ENCODE assay signal across 12 cellular contexts in genomic region chr2:238159676-238160205, GRCh38. TPM values are rescaled to one million over a fixed set of nuclear protein-coding genes. Genes with fewer than 3 reads are reported as not detected.
DNase-seq lines count a peak whose midpoint lies in the region; ATAC-seq, FAIRE-seq and TF ChIP-seq lines count a peak whose summit lies in the region.
"Had no signal": no experiment of that assay in that cellular context is flagged by ENCODE, and none has a peak within 500 bp of the region (broad histone marks: within the 10 kb centered on the region; RNA-seq: fewer than 3 reads in every experiment).

No MANE protein-coding gene starts in this region.

- no peak for TF ChIP-seq CTCF in A549 (IDR thresholded peaks at IDR 0.05)
- TF ChIP-seq CTCF in WTC11 (IDR thresholded peaks at IDR 0.05) = no peak

- peaks cover 11% of the 10 kb centered on the region for H3K4me1 Mint-ChIP-seq in WTC11

- H3K4me1 ChIP-seq in A549 = peaks cover 15% of the 10 kb centered on the region; the same call in 2 of the 3 replicates

- TF ChIP-seq POLR2A in A549 (IDR thresholded peaks at IDR 0.05; ENCODE audit: low read length) = no peak

- peak overlapping the region; percentile 71 for H3K4me3 Mint-ChIP-seq in WTC11

- peak overlapping the region; percentile 59 for H3K4me3 ChIP-seq in A549
- H3K4me3 ChIP-seq in H7 (ENCODE audit: insufficient read depth, low read depth, low read length) = no peak overlapping the region
- peak overlapping the region; percentile 20; the same call in 1 of the 2 replicates for H3K4me3 ChIP-seq in iPS-18c (ENCODE audit: insufficient read depth, low read depth, low read length)

- H3K27me3 ChIP-seq in H7 (ENCODE audit: control insufficient read depth, insufficient read depth, low read length) = peaks cover 34% of the 10 kb centered on the region
- H3K27me3 ChIP-seq: thyroid gland had no signal

- H3K27me3 Mint-ChIP-seq in WTC11 (ENCODE audit: low read depth) = peaks cover 49% of the 10 kb centered on the region

- WGBS in A549 (ENCODE audit: missing lambda C conversion rate) = 73% methylated on average over 9 of the region's 10 CpGs

- CTCF ChIA-PET in A549 (lab: Yijun Ruan, JAX) = interaction anchor here (0.8 to 3.2 kb wide), 11 partner anchors 11 to 233 kb away, joined by 3 to 15 read pairs (median 4); no protein-coding TSS in a partner anchor
- CTCF ChIA-PET in WTC11 (lab: Charles Lee) = interaction anchor here (0.8 to 2.2 kb wide), 15 partner anchors 15 to 301 kb away, joined by 3 to 35 read pairs (median 4); no protein-coding TSS in a partner anchor

- no peaks in the 10 kb centered on the region for H3K36me3 ChIP-seq in H7 (replicated peaks; ENCODE audit: control insufficient read depth, insufficient read depth, low read length)
- H3K36me3 ChIP-seq: thyroid gland had no signal

- H3K9me3 ChIP-seq in A549 (no peaks in the 10 kb centered on the region), iPS-18c (ENCODE audit: control insufficient read depth, insufficient read depth, low read length) (peaks cover 2% of the 10 kb centered on the region)
- H3K9me3 ChIP-seq: thyroid gland had no signal

- peak overlapping the region in 1 of 2 experiments; percentile 98; a peak in 4 of 6 replicates for H3K27ac ChIP-seq in A549
- H3K27ac ChIP-seq: thyroid gland had no signal

- peak overlapping the region; percentile 92 for H3K4me2 ChIP-seq in A549

- no peak; a peak in 1 of 5 replicates for TF ChIP-seq RAD21 in A549 (conservative IDR thresholded peaks at IDR 0.05 in 1 of 2, IDR thresholded peaks at IDR 0.05 in 1 of 2)

- POLR2A ChIA-PET in A549 (lab: Yijun Ruan, JAX) = no interaction called here
- POLR2A ChIA-PET in WTC11 (lab: Charles Lee) = no interaction called here

- TF ChIP-seq EP300 in A549 (IDR thresholded peaks at IDR 0.05) = no peak

- no peak overlapping the region for H3K27ac Mint-ChIP-seq in WTC11

- no peaks in the 10 kb centered on the region for H3K9me3 Mint-ChIP-seq in WTC11

- DNase-seq in A549 (ENCODE audit: low read depth in 1 of 2, low spot score in 1 of 2) (no peak), H7 (peak; percentile 70), WTC11 (ENCODE audit: low spot score) (no peak), NCI-H2171 (lab: John Stamatoyannopoulos, UW) (no peak)
- DNase-seq: activated CD8-positive, alpha-beta memory T cell treated with anti-CD3 and anti-CD28 coated beads, Interleukin-2, amount 50 U/mL, for 4 hours; DMS153 had no signal

- no peak for FAIRE-seq in A549 (lab: Jason Lieb, UNC)

- ATAC-seq in A549 (peak in 1 of 2 experiments; percentile 4; a peak in 1 of 6 replicates), WTC11 (no peak), GM18502 (IDR thresholded peaks at IDR 0.05; ENCODE audit: poor library complexity, unreplicated experiment) (no peak), GM21367 (IDR thresholded peaks at IDR 0.05; ENCODE audit: unreplicated experiment) (no peak), HG03439 (IDR thresholded peaks at IDR 0.05; ENCODE audit: unreplicated experiment) (no peak)

- H3K36me3 Mint-ChIP-seq in WTC11 = no peaks in the 10 kb centered on the region

TF ChIP-seq in A549, 52 proteins besides CTCF, POLR2A, EP300 and RAD21:
- TF ChIP-seq FOSB (CRISPR knock-in tag; IDR thresholded peaks at IDR 0.05) (no peak), TFCP2L1 (CRISPR knock-in tag; IDR thresholded peaks at IDR 0.05) (no peak)

TF ChIP-seq in WTC11, 78 proteins besides CTCF, POLR2A, EP300 and RAD21:
- TF ChIP-seq, protein P1, sequence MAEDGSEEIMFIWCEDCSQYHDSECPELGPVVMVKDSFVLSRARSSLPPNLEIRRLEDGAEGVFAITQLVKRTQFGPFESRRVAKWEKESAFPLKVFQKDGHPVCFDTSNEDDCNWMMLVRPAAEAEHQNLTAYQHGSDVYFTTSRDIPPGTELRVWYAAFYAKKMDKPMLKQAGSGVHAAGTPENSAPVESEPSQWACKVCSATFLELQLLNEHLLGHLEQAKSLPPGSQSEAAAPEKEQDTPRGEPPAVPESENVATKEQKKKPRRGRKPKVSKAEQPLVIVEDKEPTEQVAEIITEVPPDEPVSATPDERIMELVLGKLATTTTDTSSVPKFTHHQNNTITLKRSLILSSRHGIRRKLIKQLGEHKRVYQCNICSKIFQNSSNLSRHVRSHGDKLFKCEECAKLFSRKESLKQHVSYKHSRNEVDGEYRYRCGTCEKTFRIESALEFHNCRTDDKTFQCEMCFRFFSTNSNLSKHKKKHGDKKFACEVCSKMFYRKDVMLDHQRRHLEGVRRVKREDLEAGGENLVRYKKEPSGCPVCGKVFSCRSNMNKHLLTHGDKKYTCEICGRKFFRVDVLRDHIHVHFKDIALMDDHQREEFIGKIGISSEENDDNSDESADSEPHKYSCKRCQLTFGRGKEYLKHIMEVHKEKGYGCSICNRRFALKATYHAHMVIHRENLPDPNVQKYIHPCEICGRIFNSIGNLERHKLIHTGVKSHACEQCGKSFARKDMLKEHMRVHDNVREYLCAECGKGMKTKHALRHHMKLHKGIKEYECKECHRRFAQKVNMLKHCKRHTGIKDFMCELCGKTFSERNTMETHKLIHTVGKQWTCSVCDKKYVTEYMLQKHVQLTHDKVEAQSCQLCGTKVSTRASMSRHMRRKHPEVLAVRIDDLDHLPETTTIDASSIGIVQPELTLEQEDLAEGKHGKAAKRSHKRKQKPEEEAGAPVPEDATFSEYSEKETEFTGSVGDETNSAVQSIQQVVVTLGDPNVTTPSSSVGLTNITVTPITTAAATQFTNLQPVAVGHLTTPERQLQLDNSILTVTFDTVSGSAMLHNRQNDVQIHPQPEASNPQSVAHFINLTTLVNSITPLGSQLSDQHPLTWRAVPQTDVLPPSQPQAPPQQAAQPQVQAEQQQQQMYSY (CRISPR knock-in tag; IDR thresholded peaks at IDR 0.05) = 0 out of 2 replicates have a peak, but pooled peaks have one; percentile 5
- no peak for TF ChIP-seq TCF7 (CRISPR knock-in tag; IDR thresholded peaks at IDR 0.05; ENCODE audit: low read depth)
- no peak for TF ChIP-seq SMAD3 (CRISPR knock-in tag; IDR thresholded peaks at IDR 0.05; ENCODE audit: borderline replicate concordance)
- no peak for TF ChIP-seq E2F1 (CRISPR knock-in tag; IDR thresholded peaks at IDR 0.05)

RNA-seq across cellular contexts. Expression of gene ERFE, which starts 1.0 kb away (rescaled TPM):
- polyA plus RNA-seq in A549 (2011; rRNA removed) (2.6 and 3.7 TPM in 2 replicates), A549 (2017; fragmentation: RNase III; extraction: RNeasy Plus Mini Kit Qiagen cat#74134 plus additional on column Dnase treatment) (2.0 to 3.6 TPM (median 2.6 TPM) in 3 replicates)
- 4.6 and 6.8 TPM in 2 replicates for polyA plus RNA-seq in A549 (2012; cell fraction: cytosol; rRNA removed)
- 11.7 and 15.4 TPM in 2 replicates for polyA plus RNA-seq in A549 (2012; cell fraction: nucleus; rRNA removed)
- polyA minus RNA-seq in A549 (2011; rRNA and poly(A)+ RNA removed) = 1.7 and 2.4 TPM in 2 replicates
- 8.8 and 11.2 TPM in 2 replicates for total RNA-seq in H7 (2014; rRNA removed; shearing (Covaris generic))
- 4.5 to 6.3 TPM (median 6.0 TPM) in 3 replicates for total RNA-seq in WTC11 (2021)

RNA-seq across cellular contexts. Expression of gene KLHL30, which starts 21.3 kb away (rescaled TPM):
- polyA plus RNA-seq in A549 (2011; rRNA removed) (0.04 TPM in 1 of 2 replicates, not detected in the other), A549 (2017; fragmentation: RNase III; extraction: RNeasy Plus Mini Kit Qiagen cat#74134 plus additional on column Dnase treatment) (0.03 to 0.04 TPM (median 0.03 TPM) in 3 replicates)
- polyA plus RNA-seq in A549 (2012; cell fraction: cytosol; rRNA removed) = 0.01 TPM in 1 of 2 replicates, not detected in the other
- polyA plus RNA-seq in A549 (2012; cell fraction: nucleus; rRNA removed) = 0.05 and 0.07 TPM in 2 replicates
- 0.08 TPM in 1 of 2 replicates, not detected in the other for polyA minus RNA-seq in A549 (2011; rRNA and poly(A)+ RNA removed)
- 0.04 and 0.10 TPM in 2 replicates for total RNA-seq in H7 (2014; rRNA removed; shearing (Covaris generic))
- 0.07 TPM in 1 of 3 replicates, not detected in the others for total RNA-seq in WTC11 (2021)
- total RNA-seq: M059J had no signal

RNA-seq across cellular contexts. Expression of gene ILKAP, which starts 43.8 kb away (rescaled TPM):
- polyA plus RNA-seq in A549 (2011; rRNA removed) (27.7 and 41.4 TPM in 2 replicates), A549 (2017; fragmentation: RNase III; extraction: RNeasy Plus Mini Kit Qiagen cat#74134 plus additional on column Dnase treatment) (36.3 to 38.4 TPM (median 38.2 TPM) in 3 replicates)
- 58.4 and 63.6 TPM in 2 replicates for polyA plus RNA-seq in A549 (2012; cell fraction: cytosol; rRNA removed)
- polyA plus RNA-seq in A549 (2012; cell fraction: nucleus; rRNA removed) = 74.5 and 93.4 TPM in 2 replicates
- polyA minus RNA-seq in A549 (2011; rRNA and poly(A)+ RNA removed) = 20.1 and 20.3 TPM in 2 replicates
- 12.8 and 18.5 TPM in 2 replicates for total RNA-seq in H7 (2014; rRNA removed; shearing (Covaris generic))
- total RNA-seq in WTC11 (2021) = 26.4 to 32.7 TPM (median 26.7 TPM) in 3 replicates

RNA-seq across cellular contexts. Expression of gene ESPNL, which starts 59.6 kb away (rescaled TPM):
- polyA plus RNA-seq in A549 (2011; rRNA removed) = 0.04 and 0.07 TPM in 2 replicates
- polyA plus RNA-seq in A549 (2012; cell fraction: cytosol; rRNA removed) = 0.12 and 0.16 TPM in 2 replicates
- polyA plus RNA-seq in A549 (2012; cell fraction: nucleus; rRNA removed) = 0.80 and 1.0 TPM in 2 replicates
- 0.15 to 0.22 TPM (median 0.17 TPM) in 3 replicates for polyA plus RNA-seq in A549 (2017; fragmentation: RNase III; extraction: RNeasy Plus Mini Kit Qiagen cat#74134 plus additional on column Dnase treatment)
- polyA minus RNA-seq in A549 (2011; rRNA and poly(A)+ RNA removed) = not detected in 2 replicates
- total RNA-seq in H7 (2014; rRNA removed; shearing (Covaris generic)) = 0.81 and 1.5 TPM in 2 replicates
- total RNA-seq in WTC11 (2021) = 1.1 to 1.4 TPM (median 1.1 TPM) in 3 replicates
- total RNA-seq: M059J had no signal
